Comparison of ENCODE assay signal across 8 cellular contexts in the genomic region with DNA sequence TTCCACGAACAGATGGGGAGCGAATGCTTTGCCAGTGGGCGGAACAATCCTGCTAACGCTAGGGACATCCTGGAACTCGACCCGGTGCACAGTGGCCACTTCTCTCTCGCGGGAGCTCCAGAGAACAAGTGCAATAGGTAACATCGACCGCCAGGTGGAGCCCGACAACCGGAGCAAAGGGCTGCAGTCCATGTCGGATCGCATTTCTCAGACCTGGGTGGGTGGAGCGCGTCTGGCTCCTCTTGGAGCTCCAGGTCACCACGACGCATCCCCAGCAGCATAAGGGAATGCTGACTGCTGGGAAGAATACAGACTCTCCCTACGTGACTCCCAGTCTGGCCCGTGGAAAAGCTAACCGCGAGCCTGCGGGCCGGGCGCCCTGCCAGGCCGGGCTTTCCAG.
DNase-seq lines count a peak whose midpoint lies in the region; ATAC-seq and TF ChIP-seq lines count a peak whose summit lies in the region.
"Not testable (repeated sequence)": the region's sequence is repeated elsewhere in the genome, so short reads cannot be mapped to it uniquely, and the experiment has no call there.

No MANE protein-coding gene starts in this region.

- not testable (repeated sequence) for H3K27ac Mint-ChIP-seq in T-helper 17 cell; MCF 10A (ENCODE audit: low read depth, unreplicated experiment)

- not testable (repeated sequence) for H3K4me3 Mint-ChIP-seq in T-helper 17 cell; MCF 10A (ENCODE audit: unreplicated experiment)

- not testable (repeated sequence) for DNase-seq in T-helper 17 cell; MCF 10A (ENCODE audit: unreplicated experiment); omental fat pad (ENCODE audit: low spot score)
- DNase-seq in cardiac septum (ENCODE audit: low spot score) = peak; percentile 38

- ATAC-seq in GM18498 (IDR thresholded peaks at IDR 0.05; ENCODE audit: unreplicated experiment) (peak; percentile 92), GM19395 (IDR thresholded peaks at IDR 0.05; ENCODE audit: unreplicated experiment) (peak; percentile 80), HG02678 (IDR thresholded peaks at IDR 0.05; ENCODE audit: unreplicated experiment) (peak; percentile 77), HG03342 (IDR thresholded peaks at IDR 0.05; ENCODE audit: unreplicated experiment) (peak; percentile 77), T-helper 17 cell (peak; percentile 66), omental fat pad (ENCODE audit: low FRiP score) (peak; percentile 64)

- H3K9me3 Mint-ChIP-seq in MCF 10A (ENCODE audit: unreplicated experiment) = not testable (repeated sequence)

- TF ChIP-seq CTCF in MCF 10A (IDR thresholded peaks at IDR 0.05; ENCODE audit: unreplicated experiment) = peak; percentile 14
- not testable (repeated sequence) for TF ChIP-seq CTCF in omental fat pad (IDR thresholded peaks at IDR 0.05)

- CTCF ChIA-PET in MCF 10A (lab: Yijun Ruan, JAX) = not testable (repeated sequence)

- not testable (repeated sequence) for H3K4me1 Mint-ChIP-seq in T-helper 17 cell; MCF 10A (ENCODE audit: insufficient read depth, unreplicated experiment)

- not testable (repeated sequence) for H3K9me3 ChIP-seq in T-helper 17 cell (ENCODE audit: control insufficient read depth, low read length, poor library complexity, severe bottlenecking)

- BruUV-seq in MCF 10A (replicated peaks; lab: Mats Ljungman, UMichigan) = not testable (repeated sequence)

- H3K27me3 Mint-ChIP-seq in T-helper 17 cell; MCF 10A (ENCODE audit: insufficient read depth, unreplicated experiment): not testable (repeated sequence)

- not testable (repeated sequence) for H3K36me3 Mint-ChIP-seq in T-helper 17 cell (ENCODE audit: low read depth); MCF 10A (ENCODE audit: insufficient read depth, unreplicated experiment)

- POLR2A ChIA-PET in MCF 10A (lab: Yijun Ruan, JAX) = not testable (repeated sequence)

- intact Hi-C loops in MCF 10A (cut with micrococcal nuclease); cardiac septum (cut with DNase I): not testable (repeated sequence)
